Comparison of ENCODE assay signal across 8 cellular contexts in the genomic region with DNA sequence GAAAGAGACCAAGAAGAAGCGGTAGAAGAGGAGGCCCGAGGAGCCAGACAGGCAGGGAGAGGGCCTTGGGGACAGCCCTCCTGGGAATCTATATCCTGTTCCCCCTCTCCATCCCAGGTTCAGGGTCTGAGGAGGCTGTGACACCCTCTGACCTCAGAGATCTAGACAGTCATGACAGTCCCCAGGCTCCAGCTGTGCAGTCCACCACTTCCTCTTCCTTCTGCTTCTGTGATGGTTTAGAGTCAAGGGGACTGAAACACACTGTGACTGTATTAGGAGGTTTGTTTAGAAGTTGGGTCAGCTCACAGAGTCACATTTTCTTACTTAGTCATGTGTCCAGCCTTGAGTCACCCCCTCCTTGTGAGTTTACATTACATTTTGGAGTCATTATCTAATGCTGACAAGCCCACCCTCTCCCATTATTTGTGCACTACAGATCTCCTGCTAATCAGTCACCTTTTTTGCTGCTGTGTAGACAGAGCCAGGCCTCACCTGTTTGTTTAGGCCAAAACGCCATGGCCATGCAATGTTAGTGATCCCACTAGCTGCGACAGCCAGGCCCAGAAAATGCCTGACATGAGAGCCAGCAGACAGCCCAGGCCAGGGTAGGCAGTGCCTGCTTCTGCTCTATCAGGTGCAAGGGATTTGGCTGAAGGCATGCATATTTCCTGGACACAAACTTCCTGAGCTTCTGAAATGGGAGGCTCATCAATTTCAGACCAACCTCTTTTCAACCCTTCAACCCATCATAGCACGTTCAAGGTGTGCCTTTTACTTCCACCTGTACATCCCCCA. TPM values are rescaled to one million over a fixed set of nuclear protein-coding genes. Genes with fewer than 3 reads are reported as not detected.
DNase-seq lines count a peak whose midpoint lies in the region; ATAC-seq and TF ChIP-seq lines count a peak whose summit lies in the region.

No MANE protein-coding gene starts in this region.

- no peak overlapping the region for H3K4me3 ChIP-seq in trophoblast cell (ENCODE audit: low read depth, low read length)
- H3K4me3 ChIP-seq in sigmoid colon: no peak overlapping the region

- peaks cover 23% of the 10 kb centered on the region for H3K4me1 Mint-ChIP-seq in activated CD8-positive, alpha-beta T cell treated with anti-CD3 and anti-CD28 coated beads, Interleukin-2, amount 10 ng/mL, durations not matched to agents 7 days and 5 days (ENCODE audit: low read depth)

- H3K4me3 Mint-ChIP-seq in activated CD8-positive, alpha-beta T cell treated with anti-CD3 and anti-CD28 coated beads, Interleukin-2, amount 10 ng/mL, durations not matched to agents 7 days and 5 days: no peak overlapping the region

- DNase-seq in Caki2 (ENCODE audit: low read depth): peak; percentile 17
- DNase-seq in activated CD8-positive, alpha-beta T cell treated with anti-CD3 and anti-CD28 coated beads, Interleukin-2, amount 10 ng/mL, durations not matched to agents 7 days and 5 days: peak; percentile 66
- DNase-seq in trophoblast cell: peak; percentile 24 to 35
- DNase-seq in cerebellum (ENCODE audit: low spot score): no peak
- DNase-seq in GM03348 (ENCODE audit: low spot score): no peak
- DNase-seq in sigmoid colon: no peak

- H3K9ac ChIP-seq in trophoblast cell (ENCODE audit: low read length): no peak overlapping the region

- H3K9me3 Mint-ChIP-seq in activated CD8-positive, alpha-beta T cell treated with anti-CD3 and anti-CD28 coated beads, Interleukin-2, amount 10 ng/mL, durations not matched to agents 7 days and 5 days (ENCODE audit: insufficient read depth): peaks cover 20% of the 10 kb centered on the region

- H3K23ac ChIP-seq in trophoblast cell (ENCODE audit: low read length): no peak overlapping the region

- peak overlapping the region; percentile 55 for H3K18ac ChIP-seq in trophoblast cell (ENCODE audit: low read length)

- H3K79me2 ChIP-seq in trophoblast cell (ENCODE audit: control insufficient read depth, insufficient read depth, low read length, poor library complexity): peaks cover 5% of the 10 kb centered on the region

- in situ Hi-C loops in Caki2 (cut with HindIII; ENCODE audit: low pct_unique_long_range_greater_than_20kb, low sequenced_read_pairs): no loop called here

- peak overlapping the region; percentile 10 for H2BK120ac ChIP-seq in trophoblast cell (ENCODE audit: insufficient read depth, low read length, poor library complexity)

- intact Hi-C loops in sigmoid colon (cut with DNase I): no loop called here

- no peaks in the 10 kb centered on the region for H3K27me3 Mint-ChIP-seq in activated CD8-positive, alpha-beta T cell treated with anti-CD3 and anti-CD28 coated beads, Interleukin-2, amount 10 ng/mL, durations not matched to agents 7 days and 5 days (ENCODE audit: low read depth)

- peak overlapping the region; percentile 9 for H2BK5ac ChIP-seq in trophoblast cell (ENCODE audit: low read depth, low read length, poor library complexity)

- POLR2A ChIA-PET in activated CD8-positive, alpha-beta T cell treated with anti-CD3 and anti-CD28 coated beads, Interleukin-2, amount 10 ng/mL, durations not matched to agents 7 days and 5 days (lab: Charles Lee): interaction anchor here (0.5 to 2.1 kb wide), 2 partner anchors 26 to 217 kb away, joined by 3 to 8 read pairs; partner anchors contain the start of gene MANBA

- peak overlapping the region; percentile 4 for H4K8ac ChIP-seq in trophoblast cell (ENCODE audit: low read depth, low read length)

- no peak for TF ChIP-seq POLR2A in sigmoid colon (IDR thresholded peaks at IDR 0.05)

- peak overlapping the region; percentile 57 for H4K91ac ChIP-seq in trophoblast cell (ENCODE audit: low read depth, low read length)

- H3K79me1 ChIP-seq in trophoblast cell (ENCODE audit: low read length): peaks cover 4% of the 10 kb centered on the region

- H3K27ac ChIP-seq in trophoblast cell (ENCODE audit: low read depth, low read length) (peak overlapping the region; percentile 43), sigmoid colon (no peak overlapping the region)

- H3K36me3 ChIP-seq in trophoblast cell (ENCODE audit: control insufficient read depth in 1 of 2, insufficient read depth in 2 of 2, low read length in 2 of 2) (peaks cover 10 to 12% of the 10 kb centered on the region in 2 experiments), sigmoid colon (no peaks in the 10 kb centered on the region)

- no peak overlapping the region for H4K12ac ChIP-seq in trophoblast cell (ENCODE audit: low read depth, low read length)

- H2AK5ac ChIP-seq in trophoblast cell (ENCODE audit: low read length): no peak overlapping the region

- TF ChIP-seq EP300 in sigmoid colon (IDR thresholded peaks at IDR 0.05): no peak

- peaks cover 43% of the 10 kb centered on the region for H3K36me3 Mint-ChIP-seq in activated CD8-positive, alpha-beta T cell treated with anti-CD3 and anti-CD28 coated beads, Interleukin-2, amount 10 ng/mL, durations not matched to agents 7 days and 5 days (ENCODE audit: low read depth)

- ATAC-seq in GM19372 (IDR thresholded peaks at IDR 0.05; ENCODE audit: low read depth, unreplicated experiment): peak; percentile 98
- peak; percentile 99 for ATAC-seq in HG03280 (IDR thresholded peaks at IDR 0.05; ENCODE audit: unreplicated experiment)
- ATAC-seq in activated CD8-positive, alpha-beta T cell treated with anti-CD3 and anti-CD28 coated beads, Interleukin-2, amount 10 ng/mL, durations not matched to agents 7 days and 5 days: peak; percentile 92

- CTCF ChIA-PET in activated CD8-positive, alpha-beta T cell treated with anti-CD3 and anti-CD28 coated beads, Interleukin-2, amount 10 ng/mL, durations not matched to agents 7 days and 5 days (lab: Charles Lee): interaction anchor here (2.1 kb wide), 1 partner anchor 18 kb away, joined by 6 read pairs; no protein-coding TSS in a partner anchor

- peaks cover 2% of the 10 kb centered on the region for H3K9me3 ChIP-seq in trophoblast cell (ENCODE audit: insufficient read depth, low read depth, low read length)
- H3K9me3 ChIP-seq in sigmoid colon: peaks cover 0 to 2% (median 0%) of the 10 kb centered on the region in 4 donors

- no peak for TF ChIP-seq CTCF in sigmoid colon (IDR thresholded peaks at IDR 0.05)

- H3K27me3 ChIP-seq in trophoblast cell (ENCODE audit: insufficient read depth, low read length) (no peaks in the 10 kb centered on the region), sigmoid colon (no peaks in the 10 kb centered on the region)

- peak overlapping the region; percentile 85 for H3K27ac Mint-ChIP-seq in activated CD8-positive, alpha-beta T cell treated with anti-CD3 and anti-CD28 coated beads, Interleukin-2, amount 10 ng/mL, durations not matched to agents 7 days and 5 days

- H3K4me2 ChIP-seq in trophoblast cell (ENCODE audit: low read length): no peak overlapping the region

- H3K4me1 ChIP-seq in trophoblast cell (ENCODE audit: control insufficient read depth in 1 of 2, insufficient read depth in 2 of 2, low read length in 2 of 2) (peaks cover 21 to 35% of the 10 kb centered on the region in 2 experiments), sigmoid colon (peaks cover 0 to 9% (median 0%) of the 10 kb centered on the region in 4 donors)

- peak overlapping the region; percentile 65 for H2BK12ac ChIP-seq in trophoblast cell (ENCODE audit: low read length)

- peak overlapping the region; percentile 6 for H3K14ac ChIP-seq in trophoblast cell (ENCODE audit: low read length)

- H2AFZ ChIP-seq in trophoblast cell (ENCODE audit: insufficient read depth, low read length, poor library complexity): no peak overlapping the region

- peak overlapping the region; percentile 49 for H3K4ac ChIP-seq in trophoblast cell (ENCODE audit: low read depth, low read length)

- WGBS in trophoblast cell (ENCODE audit: extremely low coverage, insufficient coverage, insufficient read length): no CpG with 5 or more reads among the region's 5 CpGs
- 80 to 88% methylated on average over 5 of the region's 5 CpGs for WGBS in sigmoid colon, 2 donors

RNA-seq across cellular contexts. Expression of gene MANBA, which starts 26.0 kb away (rescaled TPM):
- 17.8 and 19.4 TPM in 2 replicates for total RNA-seq in Caki2 (2014; rRNA removed; shearing (Covaris generic); ENCODE audit: low replicate concordance)
- total RNA-seq in activated CD8-positive, alpha-beta T cell treated with anti-CD3 and anti-CD28 coated beads, Interleukin-2, amount 10 ng/mL, durations not matched to agents 7 days and 5 days: 10 to 100 TPM; 15.1 to 16.6 TPM
- 113 and 115 TPM in 2 replicates for polyA plus RNA-seq in trophoblast cell (2013)
- total RNA-seq in cerebellum (21.9 TPM), sigmoid colon (10 to 100 TPM; 25.3 to 47.4 (median 44.8) TPM)
- polyA plus RNA-seq in sigmoid colon: 10 to 100 TPM in 1 of 3 donors, 1 to 10 TPM in 2; 8.4 to 13.7 (median 8.6) TPM

Comparison
In these comparisons a context has a peak if more than half of its experiments do, and no peak if none do; other contexts are left out.
1. DNase-seq: peak in Caki2 (single experiment), activated CD8-positive, alpha-beta T cell treated with anti-CD3 and anti-CD28 coated beads, Interleukin-2, amount 10 ng/mL, durations not matched to agents 7 days and 5 days (single experiment) and trophoblast cell (2 of 2); none in cerebellum (single experiment), GM03348 (single experiment) and sigmoid colon (single experiment).
2. Peak in every context shown above with its lines, with median percentiles within 50 percentile points of each other: ATAC-seq.